31 cellular contexts compared by ENCODE assay signal in the genomic region with DNA sequence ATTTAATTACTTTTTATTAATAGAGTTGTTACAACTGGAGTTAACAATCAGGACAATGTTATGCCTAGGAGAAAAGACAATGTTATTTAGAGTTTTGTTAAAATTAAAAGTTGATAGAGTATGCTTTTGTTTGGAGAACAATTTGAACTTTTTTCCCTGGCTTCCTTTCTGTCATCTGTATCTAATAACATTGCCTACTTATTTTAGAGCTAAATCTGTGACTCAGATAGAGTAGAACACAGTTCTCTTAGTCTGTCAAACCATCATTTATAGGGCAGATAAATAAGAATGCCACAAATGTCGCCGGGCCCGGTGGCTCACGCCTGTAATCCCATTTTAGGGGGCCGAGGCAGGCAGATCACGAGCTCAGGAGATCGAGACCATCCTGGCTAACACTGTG. TPM values are rescaled to one million over a fixed set of nuclear protein-coding genes. Genes with fewer than 3 reads are reported as not detected.
"Had no signal": no experiment of that assay in that cellular context is flagged by ENCODE, and none has a peak within 500 bp of the region (broad histone marks: within the 10 kb centered on the region; RNA-seq: fewer than 3 reads in every experiment).

No MANE protein-coding gene starts in this region.

- FAIRE-seq: bronchial epithelial cell, TTC549 had no signal

- ATAC-seq: activated CD8-positive, alpha-beta T cell treated with anti-CD3 and anti-CD28 coated beads for 36 hours; activated naive CD4-positive, alpha-beta T cell treated with anti-CD3 and anti-CD28 coated beads, Interleukin-2, amount 50 U/mL, for 72 hours; Right ventricle myocardium inferior had no signal

- H3K36me3 ChIP-seq: MG63, Peyer's patch had no signal

- H3K4me1 ChIP-seq: Peyer's patch had no signal

- DNase-seq: activated CD4-positive, alpha-beta T cell treated with anti-CD3 and anti-CD28 coated beads, Interleukin-2, amount 10 ng/mL, durations not matched to agents 24 days and 14 days; activated CD4-positive, alpha-beta T cell treated with anti-CD3 and anti-CD28 coated beads, Interleukin-2, amount 50 U/mL, for 4 hours; activated CD8-positive, alpha-beta T cell treated with anti-CD3 and anti-CD28 coated beads for 36 hours; activated gamma-delta T cell; activated naive CD4-positive, alpha-beta T cell treated with Interleukin-2 at 50 U/mL for 16 hours; activated T-cell treated with anti-CD3 and anti-CD28 coated beads, Interleukin-2, amount 50 U/mL, for 1 hour; anterior cingulate cortex; caudate nucleus; cerebellar nuclear complex; Kasumi-1; MG63; NCI-H1048; NCI-H1105 treated with DMSO at 0.1 percent for 48 hours; NCI-H1436; NCI-H1694; NCI-H1930; NCI-H2081 treated with DMSO at 0.1 percent for 48 hours; NCI-H226; NCI-H446 treated with DMSO at 0.1 percent for 48 hours; NCI-H524; NCI-H69; Peyer's patch; RPMI8226; SIG-M5 had no signal

- H3K4me3 ChIP-seq: MG63, Peyer's patch had no signal

- H3K27me3 ChIP-seq: MG63, Peyer's patch had no signal

- H3K9me3 ChIP-seq: MG63, Peyer's patch had no signal

- H3K27ac ChIP-seq: Peyer's patch had no signal

RNA-seq across cellular contexts. Expression of gene YAP1, which starts 28.9 kb away (rescaled TPM):
- total RNA-seq: activated CD4-positive, alpha-beta T cell treated with anti-CD3 and anti-CD28 coated beads, Interleukin-2, amount 10 ng/mL, durations not matched to agents 24 days and 14 days; activated CD8-positive, alpha-beta T cell treated with anti-CD3 and anti-CD28 coated beads for 36 hours; activated T-helper 2 cell treated with anti-CD3 and anti-CD28 coated beads, Interferon-gamma antibody, Interleukin-2, Interleukin-4, amounts not matched to agents 10 μg/mL and 5 μg/mL and 100 μg/mL, durations not matched to agents 14 hours and 24 hours and 36 hours had no signal

RNA-seq across cellular contexts. Expression of gene CFAP300, which starts 34.1 kb away (rescaled TPM):
- total RNA-seq: activated CD4-positive, alpha-beta T cell treated with anti-CD3 and anti-CD28 coated beads, Interleukin-2, amount 10 ng/mL, durations not matched to agents 24 days and 14 days; activated CD8-positive, alpha-beta memory T cell treated with anti-CD3 and anti-CD28 coated beads for 36 hours; activated CD8-positive, alpha-beta T cell treated with anti-CD3 and anti-CD28 coated beads for 36 hours; activated naive CD4-positive, alpha-beta T cell treated with anti-CD3 and anti-CD28 coated beads, Interleukin-2, amount 50 U/mL, for 72 hours; activated T-helper 2 cell treated with anti-CD3 and anti-CD28 coated beads, Interferon-gamma antibody, Interleukin-2, Interleukin-4, amounts not matched to agents 10 μg/mL and 5 μg/mL and 100 μg/mL, durations not matched to agents 14 hours and 24 hours and 36 hours; SK-MEL-5 had no signal
